Comparison of ENCODE assay signal across 16 cellular contexts in genomic region chr21:44638506-44639330, GRCh38. TPM values are rescaled to one million over a fixed set of nuclear protein-coding genes. Genes with fewer than 3 reads are reported as not detected.
"Had no signal": no experiment of that assay in that cellular context is flagged by ENCODE, and none has a peak within 500 bp of the region (broad histone marks: within the 10 kb centered on the region; RNA-seq: fewer than 3 reads in every experiment).

No MANE protein-coding gene starts in this region.

RNA-seq across cellular contexts. Expression of gene KRTAP10-10, which starts 1.6 kb away (rescaled TPM):
- total RNA-seq: activated B cell treated with CpG ODN at 0.5 μM for 24 hours; activated naive CD8-positive, alpha-beta T cell treated with anti-CD3 and anti-CD28 coated beads for 36 hours; activated T-helper 17 cell treated with anti-CD3 and anti-CD28 coated beads, Interleukin-2, amount 50 U/mL, for 72 hours; adrenal gland; aorta; body of pancreas; cardiac muscle cell; colonic mucosa; dorsolateral prefrontal cortex; endothelial cell of umbilical vein; foreskin keratinocyte; gastrocnemius medialis; T-cell; T-helper 17 cell had no signal
- polyA plus RNA-seq: adrenal gland, aorta, cardiac muscle cell, endothelial cell of umbilical vein, esophagus, foreskin keratinocyte, SK-N-SH had no signal

RNA-seq across cellular contexts. Expression of gene KRTAP10-11, which starts 7.5 kb away (rescaled TPM):
- total RNA-seq: activated B cell treated with CpG ODN at 0.5 μM for 24 hours; activated naive CD8-positive, alpha-beta T cell treated with anti-CD3 and anti-CD28 coated beads for 36 hours; activated T-helper 17 cell treated with anti-CD3 and anti-CD28 coated beads, Interleukin-2, amount 50 U/mL, for 72 hours; adrenal gland; aorta; body of pancreas; cardiac muscle cell; colonic mucosa; dorsolateral prefrontal cortex; endothelial cell of umbilical vein; foreskin keratinocyte; gastrocnemius medialis; T-cell; T-helper 17 cell had no signal
- polyA plus RNA-seq: adrenal gland, aorta, cardiac muscle cell, endothelial cell of umbilical vein, esophagus, foreskin keratinocyte, SK-N-SH had no signal

RNA-seq across cellular contexts. Expression of gene KRTAP10-9, which starts 11.8 kb away (rescaled TPM):
- total RNA-seq: activated B cell treated with CpG ODN at 0.5 μM for 24 hours; activated naive CD8-positive, alpha-beta T cell treated with anti-CD3 and anti-CD28 coated beads for 36 hours; activated T-helper 17 cell treated with anti-CD3 and anti-CD28 coated beads, Interleukin-2, amount 50 U/mL, for 72 hours; adrenal gland; aorta; body of pancreas; cardiac muscle cell; colonic mucosa; dorsolateral prefrontal cortex; endothelial cell of umbilical vein; foreskin keratinocyte; gastrocnemius medialis; T-cell; T-helper 17 cell had no signal
- polyA plus RNA-seq: adrenal gland, aorta, cardiac muscle cell, endothelial cell of umbilical vein, esophagus, foreskin keratinocyte, SK-N-SH had no signal

RNA-seq across cellular contexts. Expression of gene KRTAP12-4, which starts 15.7 kb away (rescaled TPM):
- total RNA-seq: activated B cell treated with CpG ODN at 0.5 μM for 24 hours; activated naive CD8-positive, alpha-beta T cell treated with anti-CD3 and anti-CD28 coated beads for 36 hours; activated T-helper 17 cell treated with anti-CD3 and anti-CD28 coated beads, Interleukin-2, amount 50 U/mL, for 72 hours; adrenal gland; aorta; body of pancreas; cardiac muscle cell; colonic mucosa; dorsolateral prefrontal cortex; endothelial cell of umbilical vein; foreskin keratinocyte; gastrocnemius medialis; T-cell; T-helper 17 cell had no signal
- polyA plus RNA-seq: adrenal gland, aorta, cardiac muscle cell, endothelial cell of umbilical vein, esophagus, foreskin keratinocyte, SK-N-SH had no signal

RNA-seq across cellular contexts. Expression of gene KRTAP12-3, which starts 19.0 kb away (rescaled TPM):
- total RNA-seq: activated B cell treated with CpG ODN at 0.5 μM for 24 hours; activated naive CD8-positive, alpha-beta T cell treated with anti-CD3 and anti-CD28 coated beads for 36 hours; activated T-helper 17 cell treated with anti-CD3 and anti-CD28 coated beads, Interleukin-2, amount 50 U/mL, for 72 hours; adrenal gland; aorta; body of pancreas; cardiac muscle cell; colonic mucosa; dorsolateral prefrontal cortex; endothelial cell of umbilical vein; foreskin keratinocyte; gastrocnemius medialis; T-cell; T-helper 17 cell had no signal
- polyA plus RNA-seq: adrenal gland, aorta, cardiac muscle cell, endothelial cell of umbilical vein, esophagus, foreskin keratinocyte, SK-N-SH had no signal
